1 cellular context compared by ENCODE assay signal in genomic region chrX:154818916-154819770, GRCh38.
A peak's percentile ranks its signal among the peaks of the same experiment; 100 is the strongest.
TF ChIP-seq lines count a peak whose summit lies in the region.

No MANE protein-coding gene starts in this region.

TF ChIP-seq in K562, 482 proteins besides CTCF, POLR2A, EP300 and RAD21 (continues in another document):
- TF ChIP-seq STAT5B (CRISPR knock-in tag; IDR thresholded peaks at IDR 0.05), result no peak
- no peak for TF ChIP-seq RHOXF2B (CRISPR knock-in tag; conservative IDR thresholded peaks at IDR 0.05)
- no peak for TF ChIP-seq ZNF445 (CRISPR knock-in tag; IDR thresholded peaks at IDR 0.05; ENCODE audit: low read depth)
- TF ChIP-seq ZNF696 (CRISPR knock-in tag; conservative IDR thresholded peaks at IDR 0.05), result no peak
- TF ChIP-seq ZNF280A (IDR thresholded peaks at IDR 0.05; ENCODE audit: low read depth, partially characterized antibody), result no peak
- TF ChIP-seq ATF7 (IDR thresholded peaks at IDR 0.05), result peak; percentile 28; the same call in 1 of the 2 replicates
- TF ChIP-seq CREM (IDR thresholded peaks at IDR 0.05; ENCODE audit: low read depth), result 0 out of 2 replicates have a peak, but pooled peaks have one; percentile 34
- no peak for TF ChIP-seq ZNF212 (CRISPR knock-in tag; IDR thresholded peaks at IDR 0.05)
- TF ChIP-seq ID3 (CRISPR knock-in tag; IDR thresholded peaks at IDR 0.05), result no peak
- TF ChIP-seq ID3 (tag; IDR thresholded peaks at IDR 0.05), result peak; percentile 52; the same call in 1 of the 2 replicates
- TF ChIP-seq ZNF124 (CRISPR knock-in tag; IDR thresholded peaks at IDR 0.05), result no peak
- 0 out of 2 replicates have a peak, but pooled peaks have one; percentile 24 for TF ChIP-seq NCOA1 (IDR thresholded peaks at IDR 0.05; ENCODE audit: low read depth)
- TF ChIP-seq NRF1 (conservative IDR thresholded peaks at IDR 0.05 in 1 of 2, IDR thresholded peaks at IDR 0.05 in 1 of 2), result peak in 1 of 2 experiments; percentile 20; a peak in 2 of 4 replicates
- no peak for TF ChIP-seq TAF1 (IDR thresholded peaks at IDR 0.05; ENCODE audit: control insufficient read depth, extremely low read depth, insufficient read depth, low read length, severe bottlenecking)
- TF ChIP-seq ZBTB11 (CRISPR knock-in tag; IDR thresholded peaks at IDR 0.05), result peak in 1 of 3 experiments; percentile 28; a peak in 1 of 6 replicates
- no peak for TF ChIP-seq ZNF561 (CRISPR knock-in tag; conservative IDR thresholded peaks at IDR 0.05)
- TF ChIP-seq CBFA2T3 (IDR thresholded peaks at IDR 0.05), result 0 out of 2 replicates have a peak, but pooled peaks have one; percentile 8
- TF ChIP-seq ZNF395 (CRISPR knock-in tag; IDR thresholded peaks at IDR 0.05), result peak; percentile 63
- TF ChIP-seq YY1 (IDR thresholded peaks at IDR 0.05; ENCODE audit: borderline replicate concordance in 1 of 3, control insufficient read depth in 1 of 3, extremely low read depth in 1 of 3, insufficient read depth in 3 of 3, insufficient read length in 1 of 3, insufficient replicate concordance in 2 of 3, low read depth in 1 of 3, low read length in 2 of 3), result no peak
- TF ChIP-seq NR2C1 (IDR thresholded peaks at IDR 0.05), result peak; percentile 35
- no peak for TF ChIP-seq NR2C1 (tag; IDR thresholded peaks at IDR 0.05)
- no peak for TF ChIP-seq CHD1 (IDR thresholded peaks at IDR 0.05; ENCODE audit: low read length)
- no peak for TF ChIP-seq SNAPC5 (CRISPR knock-in tag; IDR thresholded peaks at IDR 0.05)
- TF ChIP-seq RCOR1 (IDR thresholded peaks at IDR 0.05; ENCODE audit: borderline replicate concordance in 1 of 2, low read depth in 2 of 2, low read length in 2 of 2), result peak in 1 of 2 experiments; percentile 47; a peak in 1 of 4 replicates
- TF ChIP-seq LEF1 (IDR thresholded peaks at IDR 0.05), result peak; percentile 44
- TF ChIP-seq WHSC1 (IDR thresholded peaks at IDR 0.05; ENCODE audit: low read length), result no peak
- TF ChIP-seq ZNF165 (CRISPR knock-in tag; IDR thresholded peaks at IDR 0.05; ENCODE audit: borderline replicate concordance), result no peak
- no peak for TF ChIP-seq CREB3 (tag; conservative IDR thresholded peaks at IDR 0.05; ENCODE audit: low read depth)
- no peak for TF ChIP-seq CREB1 (IDR thresholded peaks at IDR 0.05)
- TF ChIP-seq CREB1 (CRISPR knock-in tag; IDR thresholded peaks at IDR 0.05), result no peak
- no peak for TF ChIP-seq CREBBP (IDR thresholded peaks at IDR 0.05; ENCODE audit: low read depth, low read length)
- TF ChIP-seq MNT (conservative IDR thresholded peaks at IDR 0.05), result peak; percentile 49 to 68; a peak in 2 of 4 replicates
- TF ChIP-seq ZBTB49 (CRISPR knock-in tag; IDR thresholded peaks at IDR 0.05; ENCODE audit: borderline replicate concordance), result no peak
- TF ChIP-seq EP400 (IDR thresholded peaks at IDR 0.05), result no peak
- no peak for TF ChIP-seq GABPB1 (CRISPR knock-in tag; IDR thresholded peaks at IDR 0.05)
- TF ChIP-seq ESRRA (IDR thresholded peaks at IDR 0.05; ENCODE audit: borderline replicate concordance, low read depth), result peak; percentile 92
- no peak for TF ChIP-seq PURB (CRISPR knock-in tag; IDR thresholded peaks at IDR 0.05; ENCODE audit: low read depth)
- TF ChIP-seq GATA2 (CRISPR knock-in tag; IDR thresholded peaks at IDR 0.05), result no peak
- TF ChIP-seq CXXC5 (CRISPR knock-in tag; IDR thresholded peaks at IDR 0.05), result peak; percentile 54
- TF ChIP-seq ZNF133 (CRISPR knock-in tag; IDR thresholded peaks at IDR 0.05), result no peak
- TF ChIP-seq MBD2 (IDR thresholded peaks at IDR 0.05; ENCODE audit: borderline replicate concordance, low read depth), result peak; percentile 26; the same call in 1 of the 2 replicates
- no peak for TF ChIP-seq HNRNPH1 (optimal IDR thresholded peaks at IDR 0.05; ENCODE audit: low read depth, low read length)
- TF ChIP-seq RNF2 (IDR thresholded peaks at IDR 0.05), result 0 out of 2 replicates have a peak, but pooled peaks have one; percentile 7
- TF ChIP-seq HDGF (IDR thresholded peaks at IDR 0.05), result no peak
- TF ChIP-seq HDAC2 (IDR thresholded peaks at IDR 0.05), result peak; percentile 26; the same call in 1 of the 2 replicates
- 0 out of 2 replicates have a peak, but pooled peaks have one; percentile 38 for TF ChIP-seq DDX20 (tag; IDR thresholded peaks at IDR 0.05; ENCODE audit: low read depth)
- TF ChIP-seq HMBOX1 (IDR thresholded peaks at IDR 0.05), result peak; percentile 35; the same call in 1 of the 2 replicates
- no peak for TF ChIP-seq ARID2 (IDR thresholded peaks at IDR 0.05)
- 0 out of 2 replicates have a peak, but pooled peaks have one; percentile 30 for TF ChIP-seq FOXM1 (IDR thresholded peaks at IDR 0.05; ENCODE audit: low read depth)
- TF ChIP-seq FOXM1 (CRISPR knock-in tag; IDR thresholded peaks at IDR 0.05; ENCODE audit: low read depth), result no peak
- TF ChIP-seq COPS2 (conservative IDR thresholded peaks at IDR 0.05), result no peak
- no peak for TF ChIP-seq MYNN (IDR thresholded peaks at IDR 0.05)
- TF ChIP-seq MYNN (CRISPR knock-in tag; IDR thresholded peaks at IDR 0.05), result no peak
- TF ChIP-seq RBM39 (optimal IDR thresholded peaks at IDR 0.05; ENCODE audit: low read depth, low read length), result no peak
- no peak for TF ChIP-seq KAT2B (IDR thresholded peaks at IDR 0.05; ENCODE audit: low read depth, low read length)
- TF ChIP-seq ZMIZ1 (IDR thresholded peaks at IDR 0.05; ENCODE audit: low read depth in 2 of 2, low read length in 2 of 2), result no peak
